8 cellular contexts compared by ENCODE assay signal in genomic region chr21:13980115-13980662, GRCh38.
DNase-seq lines count a peak whose midpoint lies in the region; ATAC-seq and TF ChIP-seq lines count a peak whose summit lies in the region.
"Not testable (repeated sequence)": the region's sequence is repeated elsewhere in the genome, so short reads cannot be mapped to it uniquely, and the experiment has no call there.

No MANE protein-coding gene starts in this region.

- not testable (repeated sequence) for H3K27ac Mint-ChIP-seq in activated naive CD4-positive, alpha-beta T cell treated with anti-CD3 and anti-CD28 coated beads, Interleukin-2, amount 50 U/mL, for 72 hours

- not testable (repeated sequence) for H3K36me3 ChIP-seq in left ventricle myocardium inferior; aorta (ENCODE audit: control insufficient read depth in 1 of 2, insufficient read depth in 2 of 2, low read length in 1 of 2)

- intact Hi-C loops in left ventricle myocardium inferior (cut with micrococcal nuclease); aorta (cut with DNase I): not testable (repeated sequence)

- DNase-seq in NB4 (ENCODE audit: low read depth), result peak; percentile 12
- DNase-seq in T-helper 1 cell, result peak in 3 of 5 donors; percentile 37 to 53 (median 43)
- DNase-seq in activated naive CD4-positive, alpha-beta T cell treated with anti-CD3 and anti-CD28 coated beads, Interleukin-2, amount 50 U/mL, for 72 hours (ENCODE audit: low spot score in 2 of 2), result peak in 1 of 2 donors; percentile 67
- DNase-seq in left ventricle myocardium inferior, result peak; percentile 36
- peak in 1 of 2 donors; percentile 85 for DNase-seq in aorta

- ATAC-seq in GM18508 (IDR thresholded peaks at IDR 0.05; ENCODE audit: insufficient read depth, unreplicated experiment) (peak; percentile 97), HG02763 (IDR thresholded peaks at IDR 0.05; ENCODE audit: unreplicated experiment) (peak; percentile 92), aorta (ENCODE audit: low FRiP score) (peak; percentile 60)
- ATAC-seq in activated naive CD4-positive, alpha-beta T cell treated with anti-CD3 and anti-CD28 coated beads, Interleukin-2, amount 50 U/mL, for 72 hours, result peak; percentile 92 to 95

- 15 to 70% methylated on average over 33 to 39 of the region's 42 CpGs for WGBS in aorta, 2 donors

- not testable (repeated sequence) for H3K9me3 ChIP-seq in left ventricle myocardium inferior (replicated peaks); aorta (ENCODE audit: control insufficient read depth, low read length)

- H3K4me3 ChIP-seq in NB4 (ENCODE audit: low read depth, low read length); aorta (ENCODE audit: low read length in 2 of 2): not testable (repeated sequence)
- H3K4me3 ChIP-seq in left ventricle myocardium inferior (peak overlapping the region; percentile 62), skin epidermis (peak overlapping the region in 5 of 7 experiments; percentile 29 to 42 (median 35))

- H3K9me3 Mint-ChIP-seq in activated naive CD4-positive, alpha-beta T cell treated with anti-CD3 and anti-CD28 coated beads, Interleukin-2, amount 50 U/mL, for 72 hours, result not testable (repeated sequence)

- not testable (repeated sequence) for TF ChIP-seq CTCF in NB4 (IDR thresholded peaks at IDR 0.05; ENCODE audit: low read depth, low read length); left ventricle myocardium inferior (IDR thresholded peaks at IDR 0.05; ENCODE audit: borderline replicate concordance)

- H3K4me1 ChIP-seq in left ventricle myocardium inferior; aorta (ENCODE audit: control insufficient read depth in 1 of 2, insufficient read depth in 2 of 2, low read length in 2 of 2): not testable (repeated sequence)

- TF ChIP-seq POLR2A in NB4 (IDR thresholded peaks at IDR 0.05; ENCODE audit: extremely low read depth, insufficient read length), result not testable (repeated sequence)

- H3K27ac ChIP-seq in left ventricle myocardium inferior (replicated peaks); skin epidermis; aorta (ENCODE audit: low read depth in 1 of 2, low read length in 2 of 2): not testable (repeated sequence)

- peaks cover 10% of the 10 kb centered on the region for H3K27me3 ChIP-seq in left ventricle myocardium inferior (ENCODE audit: low read depth)
- not testable (repeated sequence) for H3K27me3 ChIP-seq in aorta (ENCODE audit: control insufficient read depth in 1 of 2, insufficient read depth in 2 of 2, low read length in 1 of 2)

- H3K36me3 Mint-ChIP-seq in activated naive CD4-positive, alpha-beta T cell treated with anti-CD3 and anti-CD28 coated beads, Interleukin-2, amount 50 U/mL, for 72 hours, result not testable (repeated sequence)
